Comparison of ENCODE assay signal across 17 cellular contexts in genomic region chr17:52536466-52536865, GRCh38.
DNase-seq lines count a peak whose midpoint lies in the region; ATAC-seq and TF ChIP-seq lines count a peak whose summit lies in the region.
"Had no signal": no experiment of that assay in that cellular context is flagged by ENCODE, and none has a peak within 500 bp of the region (broad histone marks: within the 10 kb centered on the region; RNA-seq: fewer than 3 reads in every experiment).

No MANE protein-coding gene starts in this region.

- H3K4me3 ChIP-seq in heart right ventricle (no peak overlapping the region), aorta (ENCODE audit: low read length in 2 of 2) (no peak overlapping the region)
- H3K4me3 ChIP-seq: GM23248, K562 had no signal

- H3K9me3 ChIP-seq in heart right ventricle (no peaks in the 10 kb centered on the region), aorta (ENCODE audit: control insufficient read depth, low read length) (peaks cover 2% of the 10 kb centered on the region)
- H3K9me3 ChIP-seq: SK-N-SH had no signal

- H3K27ac ChIP-seq in heart right ventricle: no peak overlapping the region
- no peak overlapping the region for H3K27ac ChIP-seq in aorta (ENCODE audit: low read depth in 1 of 2, low read length in 2 of 2)
- no peak overlapping the region for H3K27ac ChIP-seq in RWPE1
- H3K27ac ChIP-seq: GM23248 had no signal

- CTCF ChIA-PET in RWPE1 (lab: Yijun Ruan, JAX): no interaction called here

- no peaks in the 10 kb centered on the region for H3K9me3 Mint-ChIP-seq in nephron progenitor cell

- POLR2A ChIA-PET in RWPE1 (lab: Yijun Ruan, JAX; ENCODE audit: low non-redundant PET): no interaction called here

- peak overlapping the region; percentile 23 for H3K27ac Mint-ChIP-seq in nephron progenitor cell
- H3K27ac Mint-ChIP-seq: CD4-positive, alpha-beta memory T cell had no signal

- intact Hi-C loops in heart right ventricle (cut with DNase I): loop anchor here in 1 of 10 donors (5.0 kb wide), 1 partner anchor 36 kb away; no protein-coding TSS in a partner anchor
- intact Hi-C loops in aorta (cut with DNase I): no loop called here

- DNase-seq in NCI-H446 treated with DMSO at 0.1 percent for 48 hours (lab: John Stamatoyannopoulos, UW): peak; percentile 62
- DNase-seq in heart right ventricle: peak in 1 of 2 donors; percentile 32
- no peak for DNase-seq in nephron progenitor cell
- DNase-seq in aorta: peak in 1 of 2 donors; percentile 24
- no peak for DNase-seq in iPS-NIHi11 (ENCODE audit: low spot score)
- no peak for DNase-seq in RWPE1 (ENCODE audit: low spot score)
- DNase-seq: Calu3; CD4-positive, alpha-beta memory T cell; DMS79; GM23248; NCI-H1436 treated with DMSO at 0.1 percent for 48 hours; NCI-H2081; SHP77; SK-N-SH had no signal

- H3K4me1 Mint-ChIP-seq in nephron progenitor cell: peaks cover 7% of the 10 kb centered on the region
- H3K4me1 Mint-ChIP-seq: CD4-positive, alpha-beta memory T cell had no signal

- TF ChIP-seq CTCF in heart right ventricle (IDR thresholded peaks at IDR 0.05) (no peak), nephron progenitor cell (IDR thresholded peaks at IDR 0.05) (no peak), RWPE1 (conservative IDR thresholded peaks at IDR 0.05; ENCODE audit: low read depth) (no peak)

- ATAC-seq in heart right ventricle (peak in 6 of 8 donors; percentile 78 to 95 (median 84)), aorta (ENCODE audit: low FRiP score) (peak; percentile 68), HG03139 (IDR thresholded peaks at IDR 0.05; ENCODE audit: unreplicated experiment) (no peak)
- ATAC-seq: HCT116, K562 had no signal

- H3K27me3 ChIP-seq in heart right ventricle: no peaks in the 10 kb centered on the region
- H3K27me3 ChIP-seq in aorta (ENCODE audit: control insufficient read depth in 1 of 2, insufficient read depth in 2 of 2, low read length in 1 of 2): no peaks in the 10 kb centered on the region

- no peaks in the 10 kb centered on the region for H3K27me3 Mint-ChIP-seq in nephron progenitor cell (ENCODE audit: low read depth, poor library complexity)
- H3K27me3 Mint-ChIP-seq: CD4-positive, alpha-beta memory T cell had no signal

- H3K36me3 ChIP-seq in heart right ventricle (no peaks in the 10 kb centered on the region), aorta (ENCODE audit: control insufficient read depth in 1 of 2, insufficient read depth in 2 of 2, low read length in 1 of 2) (no peaks in the 10 kb centered on the region)

- no peaks in the 10 kb centered on the region for H3K36me3 Mint-ChIP-seq in nephron progenitor cell (ENCODE audit: low read depth)
- H3K36me3 Mint-ChIP-seq: CD4-positive, alpha-beta memory T cell had no signal

- H3K4me3 Mint-ChIP-seq in nephron progenitor cell: no peak overlapping the region
- H3K4me3 Mint-ChIP-seq: CD4-positive, alpha-beta memory T cell had no signal

- H3K4me1 ChIP-seq in heart right ventricle (peaks cover 0 to 7% (median 0%) of the 10 kb centered on the region in 9 donors), aorta (ENCODE audit: control insufficient read depth in 1 of 2, insufficient read depth in 2 of 2, low read length in 2 of 2) (no peaks in the 10 kb centered on the region)

- 59 to 60% methylated on average over 3 of the region's 3 CpGs for WGBS in heart right ventricle, 2 donors
- WGBS in aorta, 2 donors: 33 to 45% methylated on average over 3 of the region's 3 CpGs
